In the genomic region with DNA sequence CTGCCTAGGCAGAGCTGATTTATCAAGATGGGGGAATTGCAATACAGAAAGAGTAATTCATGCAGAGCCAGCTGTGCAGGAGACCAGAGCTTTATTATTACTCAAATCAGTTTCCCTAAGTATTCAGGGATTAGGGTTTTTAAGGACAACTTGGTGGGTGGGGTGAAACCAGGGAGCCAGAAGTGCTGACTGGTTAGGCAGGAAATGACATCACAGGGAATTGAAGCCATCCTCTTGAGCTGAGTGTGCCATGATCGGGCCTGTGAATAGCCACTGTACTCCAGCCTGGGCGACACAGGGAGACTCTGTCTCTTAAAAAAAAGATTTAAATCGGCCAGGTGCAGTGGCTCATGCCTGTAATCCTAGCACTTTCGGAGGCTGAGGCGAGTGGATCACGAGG, we compare ENCODE assay signal across 1 cellular context.
TF ChIP-seq lines count a peak whose summit lies in the region.

No MANE protein-coding gene starts in this region.

TF ChIP-seq in K562, 482 proteins besides CTCF, POLR2A, EP300 and RAD21:
- peak; percentile 27; the same call in 1 of the 2 replicates for TF ChIP-seq CREM (IDR thresholded peaks at IDR 0.05; ENCODE audit: low read depth)
- no peak for TF ChIP-seq SAFB2 (IDR thresholded peaks at IDR 0.05; ENCODE audit: borderline replicate concordance, low read depth, low read length, severe bottlenecking)
